1 cellular context compared by ENCODE assay signal in the genomic region with DNA sequence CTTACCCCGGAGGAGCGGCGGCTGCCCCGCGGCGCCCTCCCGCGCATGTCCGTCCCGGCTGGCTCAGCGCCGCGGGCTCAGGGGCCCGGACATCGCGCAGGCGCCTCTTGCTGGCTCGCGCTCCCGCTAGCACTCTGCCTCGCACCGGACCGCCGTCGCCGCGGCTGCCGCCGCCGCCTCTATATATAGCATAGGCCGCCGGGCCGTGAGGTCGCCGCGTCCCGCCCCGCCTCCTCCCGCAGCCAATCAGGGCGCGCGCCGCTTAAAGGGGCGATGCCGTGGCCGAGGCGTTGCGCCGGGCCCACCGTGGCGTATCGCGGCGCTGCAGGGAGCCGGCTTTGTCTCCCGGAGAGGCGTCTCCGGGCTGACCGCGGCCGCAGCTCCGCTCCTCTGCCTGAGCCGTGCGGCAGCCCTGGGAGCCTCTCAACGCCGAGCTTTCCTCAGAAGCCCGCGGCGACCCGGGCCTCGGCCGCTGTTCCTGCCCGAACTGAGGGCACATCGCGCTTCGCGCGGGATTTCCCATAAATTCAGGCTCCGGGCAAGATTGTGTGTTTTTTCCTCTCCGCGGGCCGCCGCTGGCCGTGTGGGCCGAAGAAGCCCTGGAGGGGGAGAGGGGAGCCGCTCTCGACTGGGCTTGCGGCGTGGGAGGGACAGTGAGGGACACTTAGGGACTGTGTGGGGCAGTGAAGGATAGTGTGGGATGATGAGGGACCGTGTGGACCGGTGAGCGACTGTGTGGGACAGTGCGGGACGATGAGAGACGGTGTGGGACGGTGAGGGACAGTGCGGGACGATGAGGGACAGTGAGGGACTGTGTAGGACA.
A peak's percentile ranks its signal among the peaks of the same experiment; 100 is the strongest.
TF ChIP-seq lines count a peak whose summit lies in the region.

Gene ERRFI1 (minus strand): TSS at position 157 of the 823 bp plus-strand sequence. CDS start 10,690 bp downstream, outside the sequence.

TF ChIP-seq in K562, 482 proteins besides CTCF, POLR2A, EP300 and RAD21 (continued from another document and continues in another):
- TF ChIP-seq CHD7 (IDR thresholded peaks at IDR 0.05; ENCODE audit: low read depth, low read length) (no peak), ZNF143 (CRISPR knock-in tag; IDR thresholded peaks at IDR 0.05) (0 out of 2 replicates have a peak, but pooled peaks have one; percentile 17), ZNF639 (CRISPR knock-in tag; conservative IDR thresholded peaks at IDR 0.05 in 1 of 2, IDR thresholded peaks at IDR 0.05 in 1 of 2) (peak in 1 of 2 experiments; percentile 56; a peak in 2 of 4 replicates), ZNF583 (CRISPR knock-in tag; IDR thresholded peaks at IDR 0.05) (no peak), NRF1 (conservative IDR thresholded peaks at IDR 0.05 in 1 of 2, IDR thresholded peaks at IDR 0.05 in 1 of 2) (peak; percentile 92), MCM5 (IDR thresholded peaks at IDR 0.05; ENCODE audit: low read depth) (no peak), DPF2 (IDR thresholded peaks at IDR 0.05) (0 out of 2 replicates have a peak, but pooled peaks have one; percentile 21), ZFP91 (CRISPR knock-in tag; IDR thresholded peaks at IDR 0.05) (no peak), PKNOX1 (IDR thresholded peaks at IDR 0.05) (no peak), HMG20A (CRISPR knock-in tag; conservative IDR thresholded peaks at IDR 0.05) (no peak), ZNF507 (tag; conservative IDR thresholded peaks at IDR 0.05) (no peak), ZNF224 (CRISPR knock-in tag; IDR thresholded peaks at IDR 0.05) (peak; percentile 94), SP1 (CRISPR knock-in tag; IDR thresholded peaks at IDR 0.05) (peak; percentile 70), BCOR (IDR thresholded peaks at IDR 0.05) (peak; percentile 56), ILF3 (IDR thresholded peaks at IDR 0.05; ENCODE audit: borderline replicate concordance) (0 out of 2 replicates have a peak, but pooled peaks have one; percentile 30), BRD9 (IDR thresholded peaks at IDR 0.05; ENCODE audit: low read depth, partially characterized antibody) (no peak), CBX2 (IDR thresholded peaks at IDR 0.05; ENCODE audit: insufficient read depth, low read length, poor library complexity, severe bottlenecking) (peak; percentile 15), L3MBTL2 (IDR thresholded peaks at IDR 0.05) (peak; percentile 100), TEAD2 (tag; IDR thresholded peaks at IDR 0.05) (no peak), TEAD1 (CRISPR knock-in tag; IDR thresholded peaks at IDR 0.05) (peak in 1 of 2 experiments; percentile 95; a peak in 2 of 4 replicates), FOXK1 (CRISPR knock-in tag; IDR thresholded peaks at IDR 0.05; ENCODE audit: borderline replicate concordance) (0 out of 2 replicates have a peak, but pooled peaks have one; percentile 83), ZBTB33 (CRISPR knock-in tag; IDR thresholded peaks at IDR 0.05) (peak; percentile 95), ZNF431 (CRISPR knock-in tag; IDR thresholded peaks at IDR 0.05) (peak; percentile 83), MEF2A (IDR thresholded peaks at IDR 0.05; ENCODE audit: control insufficient read depth, low read depth, low read length) (peak; percentile 91), NFIX (CRISPR knock-in tag; IDR thresholded peaks at IDR 0.05; ENCODE audit: low read depth) (no peak), SAFB (IDR thresholded peaks at IDR 0.05; ENCODE audit: borderline replicate concordance, low read depth, low read length) (no peak), SUPT5H (IDR thresholded peaks at IDR 0.05) (no peak), NR2C2 (CRISPR knock-in tag; IDR thresholded peaks at IDR 0.05) (peak; percentile 83; the same call in 1 of the 2 replicates), NR2C2 (tag; IDR thresholded peaks at IDR 0.05) (peak; percentile 79), RFX1 (IDR thresholded peaks at IDR 0.05) (no peak), FOXP1 (CRISPR knock-in tag; IDR thresholded peaks at IDR 0.05) (peak; percentile 99), SMARCA5 (IDR thresholded peaks at IDR 0.05) (0 out of 2 replicates have a peak, but pooled peaks have one; percentile 34), TGIF2 (CRISPR knock-in tag; IDR thresholded peaks at IDR 0.05) (no peak)
- TF ChIP-seq, protein P1, sequence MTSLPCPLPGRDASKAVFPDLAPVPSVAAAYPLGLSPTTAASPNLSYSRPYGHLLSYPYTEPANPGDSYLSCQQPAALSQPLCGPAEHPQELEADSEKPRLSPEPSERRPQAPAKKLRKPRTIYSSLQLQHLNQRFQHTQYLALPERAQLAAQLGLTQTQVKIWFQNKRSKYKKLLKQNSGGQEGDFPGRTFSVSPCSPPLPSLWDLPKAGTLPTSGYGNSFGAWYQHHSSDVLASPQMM (CRISPR knock-in tag; IDR thresholded peaks at IDR 0.05), result no peak
- TF ChIP-seq, protein P2, sequence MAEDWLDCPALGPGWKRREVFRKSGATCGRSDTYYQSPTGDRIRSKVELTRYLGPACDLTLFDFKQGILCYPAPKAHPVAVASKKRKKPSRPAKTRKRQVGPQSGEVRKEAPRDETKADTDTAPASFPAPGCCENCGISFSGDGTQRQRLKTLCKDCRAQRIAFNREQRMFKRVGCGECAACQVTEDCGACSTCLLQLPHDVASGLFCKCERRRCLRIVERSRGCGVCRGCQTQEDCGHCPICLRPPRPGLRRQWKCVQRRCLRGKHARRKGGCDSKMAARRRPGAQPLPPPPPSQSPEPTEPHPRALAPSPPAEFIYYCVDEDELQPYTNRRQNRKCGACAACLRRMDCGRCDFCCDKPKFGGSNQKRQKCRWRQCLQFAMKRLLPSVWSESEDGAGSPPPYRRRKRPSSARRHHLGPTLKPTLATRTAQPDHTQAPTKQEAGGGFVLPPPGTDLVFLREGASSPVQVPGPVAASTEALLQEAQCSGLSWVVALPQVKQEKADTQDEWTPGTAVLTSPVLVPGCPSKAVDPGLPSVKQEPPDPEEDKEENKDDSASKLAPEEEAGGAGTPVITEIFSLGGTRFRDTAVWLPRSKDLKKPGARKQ (CRISPR knock-in tag; IDR thresholded peaks at IDR 0.05), result peak; percentile 86; the same call in 1 of the 2 replicates
